16 cellular contexts compared by ENCODE assay signal in genomic region chr3:23052230-23053019, GRCh38.
DNase-seq lines count a peak whose midpoint lies in the region; ATAC-seq and TF ChIP-seq lines count a peak whose summit lies in the region.
"Had no signal": no experiment of that assay in that cellular context is flagged by ENCODE, and none has a peak within 500 bp of the region (broad histone marks: within the 10 kb centered on the region; RNA-seq: fewer than 3 reads in every experiment).

No MANE protein-coding gene starts in this region.

- H3K4me3 Mint-ChIP-seq in neural crest cell = no peak overlapping the region
- H3K4me3 Mint-ChIP-seq: activated naive CD4-positive, alpha-beta T cell treated with anti-CD3 and anti-CD28 coated beads, Interleukin-2, amount 50 U/mL, for 24 hours had no signal

- H3K4me1 Mint-ChIP-seq in neural crest cell = no peaks in the 10 kb centered on the region

- DNase-seq in EH (ENCODE audit: low read depth) (peak; percentile 14), LHCN-M2 (ENCODE audit: low read depth) (peak; percentile 10), astrocyte of the spinal cord (ENCODE audit: low read depth, low spot score) (no peak), neural crest cell (ENCODE audit: low read depth, low spot score) (no peak), 8988T (no peak)
- no peak for DNase-seq in activated effector memory CD4-positive, alpha-beta T cell treated with Interleukin-2 at 50 U/mL for 16 hours
- DNase-seq in activated CD4-positive, alpha-beta T cell treated with anti-CD3 and anti-CD28 coated beads, Interleukin-2, amount 50 U/mL, for 4 hours = no peak
- DNase-seq: activated CD8-positive, alpha-beta memory T cell treated with anti-CD3 and anti-CD28 coated beads, Interleukin-2, amount 50 U/mL, for 4 hours; caudate nucleus; NCI-H1694; NCI-H524 treated with DMSO at 0.1 percent for 48 hours; stimulated activated CD8-positive, alpha-beta memory T cell treated with anti-CD3 and anti-CD28 coated beads, Interleukin-4, amount 100 ng/mL, for 48 hours; tibial artery had no signal

- TF ChIP-seq CTCF in astrocyte of the spinal cord (IDR thresholded peaks at IDR 0.05; ENCODE audit: low read depth, low read length) (peak; percentile 5), neural crest cell (conservative IDR thresholded peaks at IDR 0.05) (peak; percentile 23)

- no peaks in the 10 kb centered on the region for H3K27me3 Mint-ChIP-seq in neural crest cell (ENCODE audit: low read depth)
- H3K27me3 Mint-ChIP-seq: activated naive CD4-positive, alpha-beta T cell treated with anti-CD3 and anti-CD28 coated beads, Interleukin-2, amount 50 U/mL, for 24 hours had no signal

- no peak overlapping the region for H3K4me3 ChIP-seq in astrocyte of the spinal cord (ENCODE audit: low read depth, low read length)
- H3K4me3 ChIP-seq: tibial artery had no signal

- H3K27ac Mint-ChIP-seq in neural crest cell (ENCODE audit: unreplicated experiment) = no peak overlapping the region
- H3K27ac Mint-ChIP-seq: activated naive CD4-positive, alpha-beta T cell treated with anti-CD3 and anti-CD28 coated beads, Interleukin-2, amount 50 U/mL, for 24 hours had no signal

- H3K9me3 Mint-ChIP-seq in neural crest cell = peaks cover 5% of the 10 kb centered on the region

- no peak for ATAC-seq in HG03565 (IDR thresholded peaks at IDR 0.05; ENCODE audit: unreplicated experiment)
- ATAC-seq: sciatic nerve had no signal

- H3K36me3 Mint-ChIP-seq in neural crest cell (ENCODE audit: low read depth) = no peaks in the 10 kb centered on the region
- H3K36me3 Mint-ChIP-seq: activated naive CD4-positive, alpha-beta T cell treated with anti-CD3 and anti-CD28 coated beads, Interleukin-2, amount 50 U/mL, for 24 hours had no signal

- in situ Hi-C loops in astrocyte of the spinal cord (cut with HindIII; ENCODE audit: low sequenced_read_pairs) = no loop called here

Comparison
In these comparisons a context has a peak if more than half of its experiments do, and no peak if none do; other contexts are left out.
1. DNase-seq: peak in EH (single experiment) and LHCN-M2 (single experiment); none in astrocyte of the spinal cord (single experiment), neural crest cell (single experiment), 8988T (single experiment), activated effector memory CD4-positive, alpha-beta T cell treated with Interleukin-2 at 50 U/mL for 16 hours (single experiment) and activated CD4-positive, alpha-beta T cell treated with anti-CD3 and anti-CD28 coated beads, Interleukin-2, amount 50 U/mL, for 4 hours (0 of 2).